In genomic region chr2:211599146-211599545, GRCh38 we compare ENCODE assay signal across 23 cellular contexts.
A peak's percentile ranks its signal among the peaks of the same experiment; 100 is the strongest.
DNase-seq lines count a peak whose midpoint lies in the region; ATAC-seq and TF ChIP-seq lines count a peak whose summit lies in the region.
"Had no signal": no experiment of that assay in that cellular context is flagged by ENCODE, and none has a peak within 500 bp of the region (broad histone marks: within the 10 kb centered on the region; RNA-seq: fewer than 3 reads in every experiment).

No MANE protein-coding gene starts in this region.

- peak overlapping the region; percentile 20 for H3K9ac ChIP-seq in SK-N-MC (ENCODE audit: insufficient read length)

- no peaks in the 10 kb centered on the region for H3K4me1 Mint-ChIP-seq in activated CD8-positive, alpha-beta memory T cell treated with anti-CD3 and anti-CD28 coated beads, Interleukin-2, amount 10 ng/mL, durations not matched to agents 7 days and 5 days
- H3K4me1 Mint-ChIP-seq: B cell, CD14-positive monocyte had no signal

- no peak for TF ChIP-seq CTCF in cardiac muscle cell (IDR thresholded peaks at IDR 0.05; ENCODE audit: low read depth, low read length)

- peaks cover 2% of the 10 kb centered on the region for H3K27me3 Mint-ChIP-seq in activated CD8-positive, alpha-beta memory T cell treated with anti-CD3 and anti-CD28 coated beads, Interleukin-2, amount 10 ng/mL, durations not matched to agents 7 days and 5 days
- H3K27me3 Mint-ChIP-seq: B cell had no signal

- intact Hi-C loops in left cardiac atrium (cut with DNase I), result no loop called here

- no peak overlapping the region for H3K4me3 Mint-ChIP-seq in activated CD8-positive, alpha-beta memory T cell treated with anti-CD3 and anti-CD28 coated beads, Interleukin-2, amount 10 ng/mL, durations not matched to agents 7 days and 5 days
- H3K4me3 Mint-ChIP-seq: B cell, CD14-positive monocyte, H9 had no signal

- H3K36me3 ChIP-seq in cardiac muscle cell (no peaks in the 10 kb centered on the region), SK-N-MC (ENCODE audit: insufficient read depth, low read length) (no peaks in the 10 kb centered on the region)
- H3K36me3 ChIP-seq: Peyer's patch, SJSA1 had no signal

- H3K4me1 ChIP-seq in cardiac muscle cell (ENCODE audit: low read depth), result peaks cover 15% of the 10 kb centered on the region
- H3K4me1 ChIP-seq: Peyer's patch, SJSA1 had no signal

- peaks cover 5% of the 10 kb centered on the region for H3K9me3 Mint-ChIP-seq in activated CD8-positive, alpha-beta memory T cell treated with anti-CD3 and anti-CD28 coated beads, Interleukin-2, amount 10 ng/mL, durations not matched to agents 7 days and 5 days (ENCODE audit: low read depth)
- H3K9me3 Mint-ChIP-seq: H9 had no signal

- no peaks in the 10 kb centered on the region for H3K9me3 ChIP-seq in cardiac muscle cell (ENCODE audit: low read depth)
- H3K9me3 ChIP-seq in SK-N-MC (ENCODE audit: low read depth, low read length), result no peaks in the 10 kb centered on the region
- H3K9me3 ChIP-seq: Peyer's patch, SJSA1 had no signal

- H3K27ac Mint-ChIP-seq in activated CD8-positive, alpha-beta memory T cell treated with anti-CD3 and anti-CD28 coated beads, Interleukin-2, amount 10 ng/mL, durations not matched to agents 7 days and 5 days, result no peak overlapping the region
- H3K27ac Mint-ChIP-seq: B cell, CD14-positive monocyte, H9 had no signal

- CTCF ChIA-PET in activated CD8-positive, alpha-beta memory T cell treated with anti-CD3 and anti-CD28 coated beads, Interleukin-2, amount 10 ng/mL, durations not matched to agents 7 days and 5 days (lab: Charles Lee), result no interaction called here

- ATAC-seq in left cardiac atrium (no peak), GM21528 (IDR thresholded peaks at IDR 0.05; ENCODE audit: low FRiP score, unreplicated experiment) (no peak), GM19023 (IDR thresholded peaks at IDR 0.05; ENCODE audit: unreplicated experiment) (no peak)
- no peak for ATAC-seq in activated CD8-positive, alpha-beta memory T cell treated with anti-CD3 and anti-CD28 coated beads, Interleukin-2, amount 10 ng/mL, durations not matched to agents 7 days and 5 days

- H3K4me3 ChIP-seq in cardiac muscle cell (no peak overlapping the region), SK-N-MC (peak overlapping the region; percentile 48)
- H3K4me3 ChIP-seq: Peyer's patch, SJSA1 had no signal

- H3K27me3 ChIP-seq in cardiac muscle cell, result no peaks in the 10 kb centered on the region
- H3K27me3 ChIP-seq: Peyer's patch, SJSA1 had no signal

- DNase-seq in cardiac muscle cell (ENCODE audit: low read depth in 1 of 2, low spot score in 1 of 2), result no peak
- DNase-seq in left cardiac atrium, result no peak
- peak; percentile 77 for DNase-seq in SK-N-MC (ENCODE audit: low read depth, low spot score)
- peak; percentile 85 for DNase-seq in foreskin melanocyte
- no peak for DNase-seq in activated CD8-positive, alpha-beta memory T cell treated with anti-CD3 and anti-CD28 coated beads, Interleukin-2, amount 10 ng/mL, durations not matched to agents 7 days and 5 days
- no peak for DNase-seq in T-helper 2 cell
- DNase-seq: EL, GF-D8, H9, KG1, NCI-H1092, NCI-H1436, NCI-H1930, NCI-H226, NCI-H510A treated with DMSO at 0.1 percent for 48 hours, NCI-H774, Peyer's patch, SW 1271 had no signal

- no peaks in the 10 kb centered on the region for H3K36me3 Mint-ChIP-seq in activated CD8-positive, alpha-beta memory T cell treated with anti-CD3 and anti-CD28 coated beads, Interleukin-2, amount 10 ng/mL, durations not matched to agents 7 days and 5 days
- H3K36me3 Mint-ChIP-seq: CD14-positive monocyte had no signal

- H3K27ac ChIP-seq in cardiac muscle cell (peak overlapping the region; percentile 73), SK-N-MC (peak overlapping the region; percentile 89)
- H3K27ac ChIP-seq: Peyer's patch, SJSA1 had no signal

Comparison
In these comparisons a context has a peak if more than half of its experiments do, and no peak if none do; other contexts are left out.
1. DNase-seq: peak in SK-N-MC (single experiment) and foreskin melanocyte (single experiment); none in cardiac muscle cell (0 of 2), left cardiac atrium (single experiment), activated CD8-positive, alpha-beta memory T cell treated with anti-CD3 and anti-CD28 coated beads, Interleukin-2, amount 10 ng/mL, durations not matched to agents 7 days and 5 days (single experiment) and T-helper 2 cell (0 of 5).